In the genomic region with DNA sequence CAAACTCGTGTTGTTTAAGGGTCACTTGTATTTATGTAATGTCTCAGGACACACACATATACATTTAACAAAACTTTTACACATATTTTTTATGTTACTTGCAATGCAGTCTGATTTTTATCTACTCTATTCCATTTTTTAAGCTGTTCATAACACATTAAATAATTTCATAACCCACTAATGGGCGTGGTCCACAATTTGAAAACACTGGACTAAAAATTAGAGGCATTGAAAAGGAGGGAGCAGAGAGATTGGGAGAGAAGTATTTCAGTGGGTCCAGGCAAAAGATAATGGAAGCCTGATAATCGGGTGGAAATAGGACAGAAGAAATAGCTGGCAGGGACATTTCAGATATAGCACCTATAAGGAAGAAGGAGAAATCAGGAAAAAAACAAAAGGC, we compare ENCODE assay signal across 29 cellular contexts.
"Had no signal": no experiment of that assay in that cellular context is flagged by ENCODE, and none has a peak within 500 bp of the region (broad histone marks: within the 10 kb centered on the region; RNA-seq: fewer than 3 reads in every experiment).

No MANE protein-coding gene starts in this region.

- H3K9me3 ChIP-seq: ascending aorta, colonic mucosa, gastrocnemius medialis, heart left ventricle had no signal

- H3K4me3 Mint-ChIP-seq: activated B cell treated with CpG ODN at 0.5 μM for 24 hours; activated CD8-positive, alpha-beta memory T cell treated with anti-CD3 and anti-CD28 coated beads, Interleukin-2, amount 10 ng/mL, durations not matched to agents 7 days and 5 days; activated CD8-positive, alpha-beta T cell treated with anti-CD3 and anti-CD28 coated beads for 36 hours; activated naive CD4-positive, alpha-beta T cell treated with anti-CD3 and anti-CD28 coated beads for 36 hours; activated naive CD4-positive, alpha-beta T cell treated with anti-CD3 and anti-CD28 coated beads, Interleukin-2, amount 50 U/mL, for 24 hours; activated naive CD8-positive, alpha-beta T cell treated with anti-CD3 and anti-CD28 coated beads for 36 hours; activated naive CD8-positive, alpha-beta T cell treated with anti-CD3 and anti-CD28 coated beads, Interleukin-2, amount 50 U/mL, for 24 hours; activated T-helper 1 cell treated with anti-CD3 and anti-CD28 coated beads, Interleukin-12 subunit alpha, Interleukin-12 subunit beta, Interleukin-2, Interleukin-4 antibody, amounts not matched to agents 30 ng/mL and 10 ng/mL and 1 ng/mL, durations not matched to agents 14 hours and 24 hours and 36 hours; endodermal cell; T-helper 17 cell; T-helper 2 cell treated with Interferon-gamma antibody and Interleukin-4, amounts not matched to agents 5 μg/mL and 100 μg/mL, for 36 hours had no signal

- H3K36me3 Mint-ChIP-seq: activated CD8-positive, alpha-beta memory T cell treated with anti-CD3 and anti-CD28 coated beads, Interleukin-2, amount 10 ng/mL, durations not matched to agents 7 days and 5 days; activated naive CD4-positive, alpha-beta T cell treated with anti-CD3 and anti-CD28 coated beads, Interleukin-2, amount 50 U/mL, for 24 hours; activated naive CD8-positive, alpha-beta T cell treated with anti-CD3 and anti-CD28 coated beads for 36 hours had no signal

- H3K27ac ChIP-seq: colonic mucosa, foreskin keratinocyte, gastrocnemius medialis, heart left ventricle, WERI-Rb-1 had no signal

- H3K27ac Mint-ChIP-seq: activated B cell treated with CpG ODN at 0.5 μM for 24 hours; activated CD8-positive, alpha-beta memory T cell treated with anti-CD3 and anti-CD28 coated beads, Interleukin-2, amount 10 ng/mL, durations not matched to agents 7 days and 5 days; activated CD8-positive, alpha-beta T cell treated with anti-CD3 and anti-CD28 coated beads for 36 hours; activated naive CD4-positive, alpha-beta T cell treated with anti-CD3 and anti-CD28 coated beads for 36 hours; activated naive CD4-positive, alpha-beta T cell treated with anti-CD3 and anti-CD28 coated beads, Interleukin-2, amount 50 U/mL, for 24 hours; activated naive CD8-positive, alpha-beta T cell treated with anti-CD3 and anti-CD28 coated beads for 36 hours; activated naive CD8-positive, alpha-beta T cell treated with anti-CD3 and anti-CD28 coated beads, Interleukin-2, amount 50 U/mL, for 24 hours; activated T-helper 1 cell treated with anti-CD3 and anti-CD28 coated beads, Interleukin-12 subunit alpha, Interleukin-12 subunit beta, Interleukin-2, Interleukin-4 antibody, amounts not matched to agents 30 ng/mL and 10 ng/mL and 1 ng/mL, durations not matched to agents 14 hours and 24 hours and 36 hours; activated T-helper 2 cell treated with anti-CD3 and anti-CD28 coated beads, Interferon-gamma antibody, Interleukin-2, Interleukin-4, amounts not matched to agents 10 μg/mL and 5 μg/mL and 100 μg/mL, durations not matched to agents 14 hours and 24 hours and 36 hours; endodermal cell; T-helper 17 cell; T-helper 2 cell treated with Interferon-gamma antibody and Interleukin-4, amounts not matched to agents 5 μg/mL and 100 μg/mL, for 36 hours had no signal

- H3K9me3 Mint-ChIP-seq: activated B cell treated with CpG ODN at 0.5 μM for 24 hours; activated naive CD4-positive, alpha-beta T cell treated with anti-CD3 and anti-CD28 coated beads for 36 hours; activated naive CD4-positive, alpha-beta T cell treated with anti-CD3 and anti-CD28 coated beads, Interleukin-2, amount 50 U/mL, for 24 hours; activated naive CD8-positive, alpha-beta T cell treated with anti-CD3 and anti-CD28 coated beads, Interleukin-2, amount 50 U/mL, for 24 hours; activated T-helper 1 cell treated with anti-CD3 and anti-CD28 coated beads, Interleukin-12 subunit alpha, Interleukin-12 subunit beta, Interleukin-2, Interleukin-4 antibody, amounts not matched to agents 30 ng/mL and 10 ng/mL and 1 ng/mL, durations not matched to agents 14 hours and 24 hours and 36 hours; activated T-helper 2 cell treated with anti-CD3 and anti-CD28 coated beads, Interferon-gamma antibody, Interleukin-2, Interleukin-4, amounts not matched to agents 10 μg/mL and 5 μg/mL and 100 μg/mL, durations not matched to agents 14 hours and 24 hours and 36 hours; endodermal cell; T-helper 2 cell treated with Interferon-gamma antibody and Interleukin-4, amounts not matched to agents 5 μg/mL and 100 μg/mL, for 36 hours had no signal

- H3K4me1 ChIP-seq: colonic mucosa, foreskin keratinocyte had no signal

- H3K36me3 ChIP-seq: ascending aorta, brain microvascular endothelial cell, colonic mucosa, gastrocnemius medialis, heart left ventricle, WERI-Rb-1 had no signal

- H3K27me3 Mint-ChIP-seq: activated B cell treated with CpG ODN at 0.5 μM for 24 hours; activated CD8-positive, alpha-beta memory T cell treated with anti-CD3 and anti-CD28 coated beads, Interleukin-2, amount 10 ng/mL, durations not matched to agents 7 days and 5 days; activated CD8-positive, alpha-beta T cell treated with anti-CD3 and anti-CD28 coated beads for 36 hours; activated naive CD4-positive, alpha-beta T cell treated with anti-CD3 and anti-CD28 coated beads, Interleukin-2, amount 50 U/mL, for 24 hours; activated naive CD8-positive, alpha-beta T cell treated with anti-CD3 and anti-CD28 coated beads for 36 hours; activated naive CD8-positive, alpha-beta T cell treated with anti-CD3 and anti-CD28 coated beads, Interleukin-2, amount 50 U/mL, for 24 hours had no signal

- ATAC-seq: activated CD8-positive, alpha-beta memory T cell treated with anti-CD3 and anti-CD28 coated beads, Interleukin-2, amount 10 ng/mL, durations not matched to agents 7 days and 5 days; activated CD8-positive, alpha-beta T cell treated with anti-CD3 and anti-CD28 coated beads for 36 hours; esophagus mucosa; gastrocnemius medialis; T-helper 17 cell had no signal

- H3K4me1 Mint-ChIP-seq: activated B cell treated with CpG ODN at 0.5 μM for 24 hours; activated CD8-positive, alpha-beta memory T cell treated with anti-CD3 and anti-CD28 coated beads, Interleukin-2, amount 10 ng/mL, durations not matched to agents 7 days and 5 days; activated naive CD4-positive, alpha-beta T cell treated with anti-CD3 and anti-CD28 coated beads, Interleukin-2, amount 50 U/mL, for 24 hours; endodermal cell; T-helper 17 cell had no signal

- H3K4me3 ChIP-seq: ascending aorta, colonic mucosa, gastrocnemius medialis, heart left ventricle had no signal

- H3K27me3 ChIP-seq: ascending aorta, brain microvascular endothelial cell, colonic mucosa, foreskin keratinocyte, gastrocnemius medialis, heart left ventricle had no signal

- DNase-seq: activated B cell treated with CpG ODN at 0.5 μM for 24 hours; activated CD4-positive, alpha-beta T cell treated with anti-CD3 and anti-CD28 coated beads, Interleukin-2, amount 50 U/mL, for 1 hour; activated CD4-positive, alpha-beta T cell treated with anti-CD3 and anti-CD28 coated beads, Interleukin-2, amount 50 U/mL, for 48 hours; activated CD8-positive, alpha-beta memory T cell treated with anti-CD3 and anti-CD28 coated beads, Interleukin-2, amount 10 ng/mL, durations not matched to agents 7 days and 5 days; activated CD8-positive, alpha-beta memory T cell treated with anti-CD3 and anti-CD28 coated beads, Interleukin-2, amount 50 U/mL, for 4 hours; activated effector memory CD4-positive, alpha-beta T cell treated with anti-CD3 and anti-CD28 coated beads, Interleukin-2, amount 50 U/mL, for 16 hours; activated naive CD4-positive, alpha-beta T cell treated with anti-CD3 and anti-CD28 coated beads for 36 hours; activated naive CD8-positive, alpha-beta T cell treated with anti-CD3 and anti-CD28 coated beads, Interleukin-2, amount 50 U/mL, for 24 hours; activated T-cell treated with anti-CD3 and anti-CD28 coated beads, Interleukin-2, amount 50 U/mL, for 1 hour; caudate nucleus; colonic mucosa; effector memory CD4-positive, alpha-beta T cell; endodermal cell; gastrocnemius medialis; glutamatergic neuron; hypothalamus; T-helper 17 cell; WERI-Rb-1 had no signal
